In the genomic region with DNA sequence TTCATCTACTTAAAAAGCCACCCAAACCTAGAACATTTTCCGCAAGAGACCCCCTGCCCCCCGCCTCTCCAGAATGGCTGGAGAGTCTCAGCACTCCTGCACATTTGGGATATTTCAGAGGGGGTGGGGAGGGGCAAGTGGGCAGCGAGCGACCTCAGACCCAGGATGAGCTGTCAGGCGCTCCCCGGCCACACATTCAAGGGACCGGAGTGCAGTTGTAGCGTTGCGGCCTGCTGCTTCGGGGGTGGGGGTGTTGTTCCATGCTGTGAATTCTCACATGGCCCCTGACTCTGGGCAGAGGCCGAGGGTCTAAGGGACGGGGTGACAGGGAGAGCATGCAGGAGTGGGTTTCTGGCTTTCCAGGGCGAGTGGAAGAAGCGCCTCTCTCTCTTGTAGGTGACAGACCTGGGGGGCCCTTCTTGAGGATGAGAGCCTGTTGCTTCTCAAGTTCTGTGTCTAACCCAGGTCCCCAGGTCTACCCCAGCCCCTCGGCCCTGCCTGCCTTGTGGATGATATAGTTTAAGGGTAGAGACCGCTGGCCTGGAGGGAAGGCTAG, we compare ENCODE assay signal across 8 cellular contexts.
A peak's percentile ranks its signal among the peaks of the same experiment; 100 is the strongest.
DNase-seq lines count a peak whose midpoint lies in the region; ATAC-seq and TF ChIP-seq lines count a peak whose summit lies in the region.

No MANE protein-coding gene starts in this region.

- no peaks in the 10 kb centered on the region for H3K9me2 ChIP-seq in GM23338 (ENCODE audit: insufficient read depth)

- H3K27ac Mint-ChIP-seq in GM23338 = no peak overlapping the region; the same call in 1 of the 2 replicates
- H3K27ac Mint-ChIP-seq in activated CD8-positive, alpha-beta T cell treated with anti-CD3 and anti-CD28 coated beads, Interleukin-2, amount 10 ng/mL, durations not matched to agents 7 days and 5 days = peak overlapping the region; percentile 88

- H3K36me3 ChIP-seq in GM23338 (ENCODE audit: insufficient read depth) = no peaks in the 10 kb centered on the region
- no peaks in the 10 kb centered on the region for H3K36me3 ChIP-seq in skeletal muscle satellite cell (ENCODE audit: insufficient read depth, low read length)

- H3K4me2 ChIP-seq in GM23338 = peak overlapping the region; percentile 98
- H3K4me2 ChIP-seq in skeletal muscle satellite cell (ENCODE audit: low read length) = peak overlapping the region; percentile 90

- CTCF ChIA-PET in activated CD8-positive, alpha-beta T cell treated with anti-CD3 and anti-CD28 coated beads, Interleukin-2, amount 10 ng/mL, durations not matched to agents 7 days and 5 days (lab: Charles Lee) = interaction anchor here (1.5 to 5.0 kb wide), 3 partner anchors 17 to 41 kb away, joined by 5 to 59 read pairs (median 7); no protein-coding TSS in a partner anchor

- no peaks in the 10 kb centered on the region for H3K9me3 Mint-ChIP-seq in GM23338
- H3K9me3 Mint-ChIP-seq in activated CD8-positive, alpha-beta T cell treated with anti-CD3 and anti-CD28 coated beads, Interleukin-2, amount 10 ng/mL, durations not matched to agents 7 days and 5 days (ENCODE audit: insufficient read depth) = no peaks in the 10 kb centered on the region

- POLR2A ChIA-PET in activated CD8-positive, alpha-beta T cell treated with anti-CD3 and anti-CD28 coated beads, Interleukin-2, amount 10 ng/mL, durations not matched to agents 7 days and 5 days (lab: Charles Lee) = interaction anchor here (1.8 kb wide), 1 partner anchor 40 kb away, joined by 5 read pairs; no protein-coding TSS in a partner anchor

- 0 out of 2 replicates have a peak, but pooled peaks cover 11% of the 10 kb centered on the region for H3F3A ChIP-seq in GM23338 (replicated peaks; ENCODE audit: low read depth)

- intact Hi-C loops in left cardiac atrium (cut with DNase I) = loop anchor here (5.0 to 10.0 kb wide), 2 partner anchors 40 to 53 kb away; no protein-coding TSS in a partner anchor

- no peaks in the 10 kb centered on the region for H3K36me3 Mint-ChIP-seq in GM23338 (ENCODE audit: low read depth)
- H3K36me3 Mint-ChIP-seq in activated CD8-positive, alpha-beta T cell treated with anti-CD3 and anti-CD28 coated beads, Interleukin-2, amount 10 ng/mL, durations not matched to agents 7 days and 5 days (ENCODE audit: low read depth) = peaks cover 27% of the 10 kb centered on the region

- no peaks in the 10 kb centered on the region for H3K27me3 ChIP-seq in GM23338 (ENCODE audit: insufficient read depth)
- no peaks in the 10 kb centered on the region for H3K27me3 ChIP-seq in skeletal muscle satellite cell (ENCODE audit: control insufficient read depth, insufficient read depth, low read length)

- H3K4me1 ChIP-seq in GM23338 (ENCODE audit: insufficient read depth) = peaks cover 40% of the 10 kb centered on the region
- H3K4me1 ChIP-seq in skeletal muscle satellite cell (ENCODE audit: control insufficient read depth, insufficient read depth, low read length) = peaks cover 59% of the 10 kb centered on the region

- H3K27me3 Mint-ChIP-seq in GM23338 (ENCODE audit: insufficient read depth, low read depth, poor library complexity) = peaks cover 35% of the 10 kb centered on the region
- peaks cover 4% of the 10 kb centered on the region for H3K27me3 Mint-ChIP-seq in activated CD8-positive, alpha-beta T cell treated with anti-CD3 and anti-CD28 coated beads, Interleukin-2, amount 10 ng/mL, durations not matched to agents 7 days and 5 days (ENCODE audit: low read depth)

- H3K4me3 Mint-ChIP-seq in GM23338 = peak overlapping the region; percentile 68
- H3K4me3 Mint-ChIP-seq in activated CD8-positive, alpha-beta T cell treated with anti-CD3 and anti-CD28 coated beads, Interleukin-2, amount 10 ng/mL, durations not matched to agents 7 days and 5 days = peak overlapping the region; percentile 79

- H3K4me1 Mint-ChIP-seq in GM23338 = peaks cover 54% of the 10 kb centered on the region
- H3K4me1 Mint-ChIP-seq in activated CD8-positive, alpha-beta T cell treated with anti-CD3 and anti-CD28 coated beads, Interleukin-2, amount 10 ng/mL, durations not matched to agents 7 days and 5 days (ENCODE audit: low read depth) = peaks cover 54% of the 10 kb centered on the region

- H3K9ac ChIP-seq in skeletal muscle satellite cell (ENCODE audit: low read depth, low read length) = peak overlapping the region; percentile 86

- H3K4me3 ChIP-seq in GM23338 (peak overlapping the region; percentile 96), skeletal muscle satellite cell (ENCODE audit: low read length) (peak overlapping the region; percentile 96)

- no peak overlapping the region for H2AFZ ChIP-seq in GM23338

- H3K79me2 ChIP-seq in GM23338 (replicated peaks; ENCODE audit: insufficient read depth) = peaks cover 34% of the 10 kb centered on the region

- peaks cover 25% of the 10 kb centered on the region for H4K20me1 ChIP-seq in GM23338 (replicated peaks; ENCODE audit: insufficient read depth)

- no peaks in the 10 kb centered on the region for H3K9me3 ChIP-seq in skeletal muscle satellite cell (replicated peaks; ENCODE audit: low read length)

- TF ChIP-seq CTCF in GM23338 (conservative IDR thresholded peaks at IDR 0.05; ENCODE audit: low read depth in 2 of 2) = no peak

- no peak for DNase-seq in GM23338 (ENCODE audit: low spot score)
- DNase-seq in activated CD8-positive, alpha-beta T cell treated with anti-CD3 and anti-CD28 coated beads, Interleukin-2, amount 10 ng/mL, durations not matched to agents 7 days and 5 days = no peak
- DNase-seq in left cardiac atrium = peak; percentile 22
- no peak for DNase-seq in NCI-H2029 (lab: John Stamatoyannopoulos, UW)
- DNase-seq in epidermal melanocyte (ENCODE audit: insufficient read length, low spot score) = no peak
- DNase-seq in NCI-H510A treated with DMSO at 0.1 percent for 48 hours (lab: John Stamatoyannopoulos, UW) = no peak

- peak overlapping the region; percentile 78; the same call in 1 of the 2 replicates for H3K27ac ChIP-seq in GM23338 (ENCODE audit: low read depth)

- ATAC-seq in GM23338 (no peak), left cardiac atrium (no peak), HG02588 (IDR thresholded peaks at IDR 0.05; ENCODE audit: unreplicated experiment) (no peak)
- ATAC-seq in activated CD8-positive, alpha-beta T cell treated with anti-CD3 and anti-CD28 coated beads, Interleukin-2, amount 10 ng/mL, durations not matched to agents 7 days and 5 days = no peak

TF ChIP-seq in GM23338, 12 proteins besides CTCF, POLR2A, EP300 and RAD21:
- TF ChIP-seq, protein P1, sequence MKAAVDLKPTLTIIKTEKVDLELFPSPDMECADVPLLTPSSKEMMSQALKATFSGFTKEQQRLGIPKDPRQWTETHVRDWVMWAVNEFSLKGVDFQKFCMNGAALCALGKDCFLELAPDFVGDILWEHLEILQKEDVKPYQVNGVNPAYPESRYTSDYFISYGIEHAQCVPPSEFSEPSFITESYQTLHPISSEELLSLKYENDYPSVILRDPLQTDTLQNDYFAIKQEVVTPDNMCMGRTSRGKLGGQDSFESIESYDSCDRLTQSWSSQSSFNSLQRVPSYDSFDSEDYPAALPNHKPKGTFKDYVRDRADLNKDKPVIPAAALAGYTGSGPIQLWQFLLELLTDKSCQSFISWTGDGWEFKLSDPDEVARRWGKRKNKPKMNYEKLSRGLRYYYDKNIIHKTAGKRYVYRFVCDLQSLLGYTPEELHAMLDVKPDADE (IDR thresholded peaks at IDR 0.05) = no peak
- peak; percentile 82 for TF ChIP-seq JUNB (IDR thresholded peaks at IDR 0.05; ENCODE audit: unreplicated experiment)
